Comparison of ENCODE assay signal across 15 cellular contexts in genomic region chr6:74870403-74870802, GRCh38.
DNase-seq lines count a peak whose midpoint lies in the region; ATAC-seq and TF ChIP-seq lines count a peak whose summit lies in the region.
"Had no signal": no experiment of that assay in that cellular context is flagged by ENCODE, and none has a peak within 500 bp of the region (broad histone marks: within the 10 kb centered on the region; RNA-seq: fewer than 3 reads in every experiment).

No MANE protein-coding gene starts in this region.

- intact Hi-C loops in ascending aorta (cut with DNase I) = no loop called here

- H3K27ac ChIP-seq in ascending aorta = no peak overlapping the region
- H3K27ac ChIP-seq: psoas muscle had no signal

- DNase-seq in astrocyte of the cerebellum (ENCODE audit: low read depth) (no peak), myocyte (ENCODE audit: low read depth) (peak; percentile 40), ascending aorta (ENCODE audit: low spot score in 2 of 2) (no peak), putamen (ENCODE audit: low spot score) (no peak)
- DNase-seq in activated CD8-positive, alpha-beta memory T cell treated with anti-CD3 and anti-CD28 coated beads, Interleukin-2, amount 50 U/mL, for 48 hours = no peak
- DNase-seq: activated CD4-positive, alpha-beta memory T cell treated with anti-CD3 and anti-CD28 coated beads, Interleukin-2, amount 10 ng/mL, durations not matched to agents 7 days and 5 days; activated naive CD4-positive, alpha-beta T cell treated with Interleukin-2 at 50 U/mL for 16 hours; CD4-positive, CD25-positive, alpha-beta regulatory T cell; Karpas-422; NCI-H2171 treated with DMSO at 0.1 percent for 48 hours; psoas muscle had no signal

- ATAC-seq in HG02973 (IDR thresholded peaks at IDR 0.05; ENCODE audit: unreplicated experiment) (peak; percentile 63), GM18505 (IDR thresholded peaks at IDR 0.05; ENCODE audit: unreplicated experiment) (no peak)
- ATAC-seq: Panc1, psoas muscle had no signal

- H3K36me3 ChIP-seq in ascending aorta = no peaks in the 10 kb centered on the region

- TF ChIP-seq CTCF in GM12872 (IDR thresholded peaks at IDR 0.05; ENCODE audit: insufficient read depth, low read depth, low read length) = peak; percentile 40; the same call in 2 of the 3 replicates
- TF ChIP-seq CTCF in astrocyte of the cerebellum (IDR thresholded peaks at IDR 0.05; ENCODE audit: low read depth, low read length, missing control alignments) = peak; percentile 19
- TF ChIP-seq CTCF in ascending aorta (IDR thresholded peaks at IDR 0.05) = no peak

- in situ Hi-C loops in astrocyte of the cerebellum (cut with HindIII; ENCODE audit: low sequenced_read_pairs) = no loop called here

- no peaks in the 10 kb centered on the region for H3K9me3 ChIP-seq in ascending aorta

- TF ChIP-seq POLR2A in GM18505 (IDR thresholded peaks at IDR 0.05; ENCODE audit: borderline replicate concordance, extremely low read depth, insufficient read depth, insufficient read length) = no peak

- peaks cover 0 to 2% of the 10 kb centered on the region in 2 donors for H3K4me1 ChIP-seq in ascending aorta
- H3K4me1 ChIP-seq: psoas muscle had no signal

- H3K27me3 ChIP-seq in ascending aorta = no peaks in the 10 kb centered on the region

- H3K4me3 ChIP-seq in astrocyte of the cerebellum (ENCODE audit: low read depth, low read length) (no peak overlapping the region), ascending aorta (no peak overlapping the region)
- H3K4me3 ChIP-seq: psoas muscle had no signal

Comparison
In these comparisons a context has a peak if more than half of its experiments do, and no peak if none do; other contexts are left out.
1. CTCF ChIP-seq: peak in GM12872 (single experiment) and astrocyte of the cerebellum (single experiment); none in ascending aorta (0 of 3).